24 cellular contexts compared by ENCODE assay signal in the genomic region with DNA sequence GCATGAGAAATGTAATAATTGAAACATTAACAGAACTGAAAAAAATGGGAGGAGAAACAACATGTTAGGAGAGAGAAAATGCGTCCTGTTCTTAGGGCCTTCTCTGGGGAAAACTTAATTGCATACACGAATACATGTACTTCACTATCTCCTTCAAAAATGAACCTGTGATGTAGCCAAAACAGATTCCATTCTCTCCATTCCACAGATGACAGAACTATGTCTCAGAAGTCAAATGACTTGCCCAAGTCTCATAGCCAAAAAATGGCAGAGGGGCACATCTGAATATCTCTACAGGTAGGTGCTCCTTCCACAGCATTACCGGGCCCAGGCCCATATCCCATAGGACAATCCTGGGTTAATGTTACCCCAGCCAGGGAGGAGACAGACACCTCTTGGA. TPM values are rescaled to one million over a fixed set of nuclear protein-coding genes. Genes with fewer than 3 reads are reported as not detected.
DNase-seq lines count a peak whose midpoint lies in the region; ATAC-seq and TF ChIP-seq lines count a peak whose summit lies in the region.
"Had no signal": no experiment of that assay in that cellular context is flagged by ENCODE, and none has a peak within 500 bp of the region (broad histone marks: within the 10 kb centered on the region; RNA-seq: fewer than 3 reads in every experiment).

No MANE protein-coding gene starts in this region.

- H3K9me3 Mint-ChIP-seq in activated T-cell treated with anti-CD3 and anti-CD28 coated beads, Interleukin-2, amount 50 U/mL, for 72 hours, result no peaks in the 10 kb centered on the region
- H3K9me3 Mint-ChIP-seq: activated CD8-positive, alpha-beta T cell treated with anti-CD3 and anti-CD28 coated beads for 36 hours; activated naive CD4-positive, alpha-beta T cell treated with anti-CD3 and anti-CD28 coated beads, Interleukin-2, amount 10 ng/mL, durations not matched to agents 7 days and 5 days; activated T-cell treated with anti-CD3 and anti-CD28 coated beads, Interleukin-2, amount 50 U/mL, for 4 hours; mesothelial cell of epicardium; neural crest cell had no signal

- H3K4me3 ChIP-seq in stomach, result no peak overlapping the region
- H3K4me3 ChIP-seq: BLaER1 treated with 17β-estradiol and CSF1 and Interleukin-3, amounts not matched to agents 10 nM and 100 nM; colonic mucosa; prostate gland had no signal

- peaks cover 0 to 10% (median 0%) of the 10 kb centered on the region in 4 donors for H3K36me3 ChIP-seq in stomach
- H3K36me3 ChIP-seq: colonic mucosa, prostate gland had no signal

- H3K36me3 Mint-ChIP-seq in activated T-cell treated with anti-CD3 and anti-CD28 coated beads, Interleukin-2, amount 50 U/mL, for 72 hours (ENCODE audit: insufficient read depth in 2 of 2), result no peaks in the 10 kb centered on the region
- H3K36me3 Mint-ChIP-seq: mesothelial cell of epicardium had no signal

- peak overlapping the region in 4 of 5 donors; percentile 55 to 71 (median 68) for H3K27ac ChIP-seq in stomach
- H3K27ac ChIP-seq: BLaER1 treated with 17β-estradiol and CSF1 and Interleukin-3, amounts not matched to agents 10 nM and 100 nM; colonic mucosa had no signal

- no peak for TF ChIP-seq EP300 in stomach (IDR thresholded peaks at IDR 0.05)

- H3K27me3 ChIP-seq in stomach, result no peaks in the 10 kb centered on the region
- H3K27me3 ChIP-seq: BLaER1 treated with 17β-estradiol and CSF1 and Interleukin-3, amounts not matched to agents 10 nM and 100 nM; colonic mucosa had no signal

- ATAC-seq in activated T-cell treated with anti-CD3 and anti-CD28 coated beads, Interleukin-2, amount 50 U/mL, for 72 hours (replicated peaks in 1 of 2), result no peak
- no peak for ATAC-seq in GM21737 (IDR thresholded peaks at IDR 0.05; ENCODE audit: unreplicated experiment)
- ATAC-seq in stimulated activated naive CD8-positive, alpha-beta T cell treated with anti-CD3 and anti-CD28 coated beads, Interleukin-15, Interleukin-2, amounts not matched to agents 100 U/mL and 50 U/mL, for 24 hours, result no peak
- ATAC-seq: activated CD8-positive, alpha-beta T cell treated with anti-CD3 and anti-CD28 coated beads for 36 hours; activated T-cell treated with anti-CD3 and anti-CD28 coated beads, Interleukin-2, amount 50 U/mL, for 4 hours had no signal

- intact Hi-C loops in stomach (cut with DNase I; ENCODE audit: low total_unique reads), result no loop called here

- peak overlapping the region; percentile 24 for H3K27ac Mint-ChIP-seq in activated T-cell treated with anti-CD3 and anti-CD28 coated beads, Interleukin-2, amount 50 U/mL, for 72 hours
- H3K27ac Mint-ChIP-seq: activated CD8-positive, alpha-beta T cell treated with anti-CD3 and anti-CD28 coated beads for 36 hours; activated naive CD4-positive, alpha-beta T cell treated with anti-CD3 and anti-CD28 coated beads, Interleukin-2, amount 10 ng/mL, durations not matched to agents 7 days and 5 days; mesothelial cell of epicardium had no signal

- peaks cover 35 to 92% (median 79%) of the 10 kb centered on the region in 4 donors for H3K4me1 ChIP-seq in stomach

- peaks cover 18% of the 10 kb centered on the region for H3K4me1 Mint-ChIP-seq in activated T-cell treated with anti-CD3 and anti-CD28 coated beads, Interleukin-2, amount 50 U/mL, for 72 hours (ENCODE audit: low read depth)

- no peaks in the 10 kb centered on the region for H3K9me3 ChIP-seq in stomach
- H3K9me3 ChIP-seq: BLaER1 treated with 17β-estradiol and CSF1 and Interleukin-3, amounts not matched to agents 10 nM and 100 nM; colonic mucosa; prostate gland had no signal

- H3K27me3 Mint-ChIP-seq in activated T-cell treated with anti-CD3 and anti-CD28 coated beads, Interleukin-2, amount 50 U/mL, for 72 hours (ENCODE audit: low read depth), result no peaks in the 10 kb centered on the region
- H3K27me3 Mint-ChIP-seq: activated CD8-positive, alpha-beta T cell treated with anti-CD3 and anti-CD28 coated beads for 36 hours; activated naive CD4-positive, alpha-beta T cell treated with anti-CD3 and anti-CD28 coated beads, Interleukin-2, amount 10 ng/mL, durations not matched to agents 7 days and 5 days had no signal

- DNase-seq in activated T-cell treated with anti-CD3 and anti-CD28 coated beads, Interleukin-2, amount 50 U/mL, for 72 hours, result no peak
- DNase-seq in activated T-cell treated with anti-CD3 and anti-CD28 coated beads, Interleukin-2, amount 50 U/mL, for 48 hours, result no peak
- peak; percentile 19 for DNase-seq in astrocyte of the hippocampus (ENCODE audit: low read depth, low spot score)
- DNase-seq in kidney tubule cell (ENCODE audit: low spot score), result peak; percentile 25
- DNase-seq in stomach, result no peak
- DNase-seq in superior temporal gyrus (ENCODE audit: extremely low spot score), result no peak
- DNase-seq in stimulated activated naive CD8-positive, alpha-beta T cell treated with anti-CD3 and anti-CD28 coated beads, Interleukin-15, Interleukin-2, amounts not matched to agents 100 U/mL and 50 U/mL, for 24 hours, result no peak
- DNase-seq: activated CD4-positive, CD25-positive, alpha-beta regulatory T cell; activated CD8-positive, alpha-beta T cell treated with anti-CD3 and anti-CD28 coated beads for 36 hours; activated naive CD4-positive, alpha-beta T cell treated with anti-CD3 and anti-CD28 coated beads, Interleukin-2, amount 10 ng/mL, durations not matched to agents 7 days and 5 days; activated T-cell treated with anti-CD3 and anti-CD28 coated beads, Interleukin-2, amount 50 U/mL, for 4 hours; colonic mucosa; kidney; MM.1S; NCI-H146; NCI-H526 treated with DMSO at 0.1 percent for 48 hours; small intestine; stimulated activated CD4-positive, alpha-beta T cell treated with anti-CD3 and anti-CD28 coated beads, Interleukin-2, amount 100 ng/mL, for 48 hours; T1000 had no signal

- no peak for TF ChIP-seq CTCF in stomach (IDR thresholded peaks at IDR 0.05)

- H3K4me3 Mint-ChIP-seq in activated T-cell treated with anti-CD3 and anti-CD28 coated beads, Interleukin-2, amount 50 U/mL, for 72 hours, result no peak overlapping the region
- H3K4me3 Mint-ChIP-seq: activated CD8-positive, alpha-beta T cell treated with anti-CD3 and anti-CD28 coated beads for 36 hours; activated naive CD4-positive, alpha-beta T cell treated with anti-CD3 and anti-CD28 coated beads, Interleukin-2, amount 10 ng/mL, durations not matched to agents 7 days and 5 days; activated T-cell treated with anti-CD3 and anti-CD28 coated beads, Interleukin-2, amount 50 U/mL, for 4 hours; mesothelial cell of epicardium; neural crest cell had no signal

- no peak for TF ChIP-seq POLR2A in stomach (IDR thresholded peaks at IDR 0.05)

- WGBS in stomach, 5 donors, result 71 to 81% (median 78%) methylated on average over 3 of the region's 3 CpGs

RNA-seq across cellular contexts. Expression of a gene that starts 3.9 kb away (rescaled TPM):
- 10 to 100 TPM; 68.9 to 71.4 TPM for total RNA-seq in activated T-cell treated with anti-CD3 and anti-CD28 coated beads, Interleukin-2, amount 50 U/mL, for 72 hours
- 100 to 1,000 TPM in 3 of 5 donors, 10 to 100 TPM in 2; 71.2 to 181 (median 122) TPM for total RNA-seq in stomach
- polyA plus RNA-seq in stomach, result 10 to 100 TPM; 65.8 to 92.6 (median 83.5) TPM

RNA-seq across cellular contexts. Expression of a gene that starts 37.4 kb away (rescaled TPM):
- 1 to 10 TPM; 3.7 to 4.9 TPM for total RNA-seq in activated T-cell treated with anti-CD3 and anti-CD28 coated beads, Interleukin-2, amount 50 U/mL, for 72 hours
- 1 to 10 TPM in 2 of 5 donors, not detected in 3; 2.7 to 3.5 TPM for total RNA-seq in stomach
- 1 to 10 TPM; 1.7 to 2.2 (median 2.1) TPM for polyA plus RNA-seq in stomach

RNA-seq across cellular contexts. Expression of a gene that starts 37.5 kb away (rescaled TPM):
- 10 to 100 TPM; 67.6 to 67.9 TPM for total RNA-seq in activated T-cell treated with anti-CD3 and anti-CD28 coated beads, Interleukin-2, amount 50 U/mL, for 72 hours
- 1 to 10 TPM in 4 of 5 donors, not detected in 1; 3.5 to 9.8 (median 7.3) TPM for total RNA-seq in stomach
- polyA plus RNA-seq in stomach, result 10 to 100 TPM; 10.5 to 12.8 (median 12.5) TPM

RNA-seq across cellular contexts. Expression of a gene that starts 40.8 kb away (rescaled TPM):
- total RNA-seq in activated T-cell treated with anti-CD3 and anti-CD28 coated beads, Interleukin-2, amount 50 U/mL, for 72 hours, result 1 to 10 TPM; 4.4 to 6.5 TPM
- 1 to 10 TPM in 3 of 5 donors, under 1 TPM in 1, not detected in 1; 0.58 to 4.8 (median 3.2) TPM for total RNA-seq in stomach
- under 1 TPM; 0.12 to 0.46 (median 0.38) TPM for polyA plus RNA-seq in stomach

RNA-seq across cellular contexts. Expression of a gene that starts 57.7 kb away (rescaled TPM):
- 1 to 10 TPM; 3.1 to 4.8 TPM for total RNA-seq in activated T-cell treated with anti-CD3 and anti-CD28 coated beads, Interleukin-2, amount 50 U/mL, for 72 hours
- 100 to 1,000 TPM in 2 of 5 donors, 10 to 100 TPM in 3; 16.5 to 125 (median 27.4) TPM for total RNA-seq in stomach
- polyA plus RNA-seq in stomach, result 10 to 100 TPM; 10.8 to 27.3 (median 23.2) TPM

Comparison
In these comparisons a context has a peak if more than half of its experiments do, and no peak if none do; other contexts are left out.
1. DNase-seq: peak in astrocyte of the hippocampus (single experiment) and kidney tubule cell (single experiment); none in activated T-cell treated with anti-CD3 and anti-CD28 coated beads, Interleukin-2, amount 50 U/mL, for 72 hours (0 of 2), activated T-cell treated with anti-CD3 and anti-CD28 coated beads, Interleukin-2, amount 50 U/mL, for 48 hours (0 of 2), stomach (single experiment), superior temporal gyrus (single experiment) and stimulated activated naive CD8-positive, alpha-beta T cell treated with anti-CD3 and anti-CD28 coated beads, Interleukin-15, Interleukin-2, amounts not matched to agents 100 U/mL and 50 U/mL, for 24 hours (single experiment).
2. RNA of a gene that starts 37.5 kb away (total RNA-seq): 67.6 to 67.9 TPM in activated T-cell treated with anti-CD3 and anti-CD28 coated beads, Interleukin-2, amount 50 U/mL, for 72 hours; 3.5 to 9.8 TPM in stomach; every median in the first group is over 4 times any median in the second.